Comparison of ENCODE assay signal across 12 cellular contexts in the genomic region with DNA sequence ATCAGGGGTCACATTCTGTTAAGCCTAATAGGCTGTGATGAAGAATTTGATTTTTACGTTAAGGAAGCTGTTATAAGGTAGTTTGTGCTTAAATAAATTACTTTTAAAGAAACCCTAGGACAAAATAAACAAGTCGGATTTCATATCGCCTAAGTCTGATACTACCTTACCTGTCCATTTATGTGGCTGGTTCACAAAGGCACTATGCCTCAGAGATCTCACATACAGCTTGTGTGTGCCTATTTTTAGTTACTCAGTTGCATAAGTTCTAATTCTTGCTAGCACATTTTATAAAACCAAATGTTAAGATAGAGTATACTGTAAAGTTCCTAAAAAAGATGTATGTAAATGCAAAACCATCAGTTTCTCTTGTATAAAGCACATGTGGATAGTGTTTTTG.
"Had no signal": no experiment of that assay in that cellular context is flagged by ENCODE, and none has a peak within 500 bp of the region (broad histone marks: within the 10 kb centered on the region; RNA-seq: fewer than 3 reads in every experiment).

No MANE protein-coding gene starts in this region.

- DNase-seq: activated CD4-positive, alpha-beta T cell treated with anti-CD3 and anti-CD28 coated beads, Interleukin-2, amount 50 U/mL, for 48 hours; activated CD4-positive, CD25-positive, alpha-beta regulatory T cell treated with anti-CD3 and anti-CD28 coated beads, Interleukin-2, amount 50 U/mL, for 72 hours; activated naive CD4-positive, alpha-beta T cell; foreskin fibroblast; mesendoderm; SW 1271 had no signal

- H3K9me3 ChIP-seq: esophagus muscularis mucosa, tibial nerve had no signal

- H3K27ac ChIP-seq: esophagus muscularis mucosa, skin epidermis, tibial nerve had no signal

- ATAC-seq: left lobe of liver had no signal

- H3K4me3 ChIP-seq: esophagus muscularis mucosa, skin epidermis, tibial nerve had no signal

- H3K4me3 Mint-ChIP-seq: central memory CD8-positive, alpha-beta T cell; T-helper 2 cell treated with Interferon-gamma antibody and Interleukin-4, amounts not matched to agents 5 μg/mL and 100 μg/mL, for 36 hours had no signal

- H3K9me3 Mint-ChIP-seq: central memory CD8-positive, alpha-beta T cell; T-helper 2 cell treated with Interferon-gamma antibody and Interleukin-4, amounts not matched to agents 5 μg/mL and 100 μg/mL, for 36 hours had no signal

- H3K36me3 ChIP-seq: esophagus muscularis mucosa, tibial nerve had no signal

- H3K27me3 Mint-ChIP-seq: central memory CD8-positive, alpha-beta T cell had no signal

- H3K27me3 ChIP-seq: esophagus muscularis mucosa, tibial nerve had no signal

- H3K27ac Mint-ChIP-seq: T-helper 2 cell treated with Interferon-gamma antibody and Interleukin-4, amounts not matched to agents 5 μg/mL and 100 μg/mL, for 36 hours had no signal
